ENCODE assay signal across 19 cellular contexts in genomic region chr6:7264041-7264440, GRCh38. TPM values are rescaled to one million over a fixed set of nuclear protein-coding genes. Genes with fewer than 3 reads are reported as not detected.
DNase-seq lines count a peak whose midpoint lies in the region; ATAC-seq and TF ChIP-seq lines count a peak whose summit lies in the region.
"Had no signal": no experiment of that assay in that cellular context is flagged by ENCODE, and none has a peak within 500 bp of the region (broad histone marks: within the 10 kb centered on the region; RNA-seq: fewer than 3 reads in every experiment).

No MANE protein-coding gene starts in this region.

- H3K27ac ChIP-seq in right cardiac atrium (ENCODE audit: low read length) (no peak overlapping the region), heart right ventricle (no peak overlapping the region), WERI-Rb-1 (no peak overlapping the region), caudate nucleus (ENCODE audit: low read depth, low read length) (no peak overlapping the region)
- H3K27ac ChIP-seq: HL-60 had no signal

- WGBS in right cardiac atrium = 94% methylated on average over 15 of the region's 15 CpGs
- 95 to 96% methylated on average over 15 of the region's 15 CpGs for WGBS in heart right ventricle, 2 donors

- ATAC-seq in right cardiac atrium = no peak
- no peak for ATAC-seq in heart right ventricle

- H3K9me3 ChIP-seq in right cardiac atrium (ENCODE audit: control insufficient read depth, low read length) (no peaks in the 10 kb centered on the region), heart right ventricle (peaks cover 0 to 3% (median 0%) of the 10 kb centered on the region in 11 donors), WERI-Rb-1 (ENCODE audit: severe bottlenecking) (peaks cover 5% of the 10 kb centered on the region)
- H3K9me3 ChIP-seq: HAP-1 had no signal

- H3K36me3 ChIP-seq in heart right ventricle = no peaks in the 10 kb centered on the region
- H3K36me3 ChIP-seq in WERI-Rb-1 = peaks cover 6% of the 10 kb centered on the region; the same call in 1 of the 2 replicates
- H3K36me3 ChIP-seq: HAP-1 had no signal

- intact Hi-C loops in right cardiac atrium (cut with DNase I) (no loop called here), heart right ventricle (cut with DNase I) (no loop called here), posterior vena cava (cut with DNase I) (no loop called here)

- H3K4me3 ChIP-seq in right cardiac atrium (ENCODE audit: low read length) (no peak overlapping the region), heart right ventricle (no peak overlapping the region), WERI-Rb-1 (ENCODE audit: low read depth, low read length) (no peak overlapping the region)
- H3K4me3 ChIP-seq: HAP-1 had no signal

- H3K4me1 ChIP-seq in right cardiac atrium (ENCODE audit: control insufficient read depth, insufficient read depth, low read length) = no peaks in the 10 kb centered on the region
- H3K4me1 ChIP-seq in heart right ventricle = peaks cover 0 to 51% (median 14%) of the 10 kb centered on the region in 9 donors

- H3K27me3 ChIP-seq in right cardiac atrium (ENCODE audit: control insufficient read depth, insufficient read depth) (no peaks in the 10 kb centered on the region), heart right ventricle (no peaks in the 10 kb centered on the region), WERI-Rb-1 (ENCODE audit: insufficient read depth, low read depth, severe bottlenecking) (no peaks in the 10 kb centered on the region)

- DNase-seq in right cardiac atrium = peak in 2 of 3 donors; percentile 41 to 45
- no peak for DNase-seq in heart right ventricle
- peak; percentile 8 for DNase-seq in WERI-Rb-1
- DNase-seq in posterior vena cava (ENCODE audit: low spot score) = peak; percentile 62
- no peak for DNase-seq in SW 1271 (lab: John Stamatoyannopoulos, UW)
- DNase-seq in caudate nucleus (lab: John Stamatoyannopoulos, UW) = no peak
- no peak for DNase-seq in activated CD4-positive, alpha-beta T cell treated with anti-CD3 and anti-CD28 coated beads, Interleukin-2, amount 50 U/mL, for 4 hours
- DNase-seq: ACHN, C1 segment of cervical spinal cord, DMS79, IMR-90, NCI-H1417, NCI-H187, NCI-H2107, NCI-H510A, NCI-H748 treated with DMSO at 0.1 percent for 48 hours, SIG-M5 had no signal

- TF ChIP-seq CTCF in heart right ventricle (IDR thresholded peaks at IDR 0.05) (no peak), WERI-Rb-1 (IDR thresholded peaks at IDR 0.05; ENCODE audit: low read depth, low read length) (no peak)

RNA-seq across cellular contexts. Expression of gene SSR1, which starts 49.0 kb away (rescaled TPM):
- total RNA-seq in right cardiac atrium = 10 to 100 TPM; 71.6 to 96.3 (median 82.0) TPM
- 21.6 TPM for polyA plus RNA-seq in right cardiac atrium
- total RNA-seq in heart right ventricle = 10 to 100 TPM; 50.9 to 80.5 (median 62.5) TPM
- 10 to 100 TPM in 1 of 2 donors, 1 to 10 TPM in 1; 8.3 to 42.4 TPM for polyA plus RNA-seq in heart right ventricle
- total RNA-seq in posterior vena cava = 100 to 1,000 TPM; 124 to 133 TPM

Comparison
In these comparisons a context has a peak if more than half of its experiments do, and no peak if none do; other contexts are left out.
1. DNase-seq: peak in right cardiac atrium (2 of 3), WERI-Rb-1 (single experiment) and posterior vena cava (single experiment); none in heart right ventricle (0 of 2), SW 1271 (0 of 2), caudate nucleus (0 of 61) and activated CD4-positive, alpha-beta T cell treated with anti-CD3 and anti-CD28 coated beads, Interleukin-2, amount 50 U/mL, for 4 hours (0 of 2).